28 cellular contexts compared by ENCODE assay signal in the genomic region with DNA sequence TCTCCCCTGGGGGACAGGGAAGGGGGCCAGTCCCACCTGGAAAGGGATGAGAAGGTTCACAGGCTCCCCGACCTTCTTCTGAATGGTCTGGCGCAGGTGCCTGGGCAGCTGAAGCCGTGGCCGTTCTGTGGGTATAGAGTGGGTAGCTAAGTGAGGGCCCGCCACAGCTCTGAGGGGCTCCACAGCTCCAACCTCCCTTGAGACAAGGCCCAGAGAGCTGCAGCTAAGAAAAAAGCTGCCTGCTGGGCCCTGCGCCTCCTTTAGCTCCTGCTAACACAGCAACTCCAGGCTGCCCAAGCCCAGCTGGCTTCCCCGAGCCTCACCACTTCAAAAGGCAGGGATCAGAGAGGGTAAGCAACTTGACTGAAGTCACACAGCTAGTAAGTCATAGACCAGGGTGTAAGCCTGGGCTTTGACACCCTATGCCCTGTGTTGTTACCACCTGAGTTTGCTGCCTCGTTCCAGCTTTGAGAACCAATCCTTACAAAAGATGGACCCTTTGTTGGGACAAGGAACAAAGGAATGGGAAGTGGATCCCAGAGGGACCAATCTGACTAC. TPM values are rescaled to one million over a fixed set of nuclear protein-coding genes. Genes with fewer than 3 reads are reported as not detected.
"Had no signal": no experiment of that assay in that cellular context is flagged by ENCODE, and none has a peak within 500 bp of the region (broad histone marks: within the 10 kb centered on the region; RNA-seq: fewer than 3 reads in every experiment).

No MANE protein-coding gene starts in this region.

- H3K27me3 Mint-ChIP-seq: dendritic cell treated with granulocyte-macrophage colony-stimulating factor and Interleukin-4, amounts not matched to agents 40 ng/mL and 50 ng/mL, for 4 days; effector memory CD8-positive, alpha-beta T cell; memory B cell had no signal

- DNase-seq: effector memory CD8-positive, alpha-beta T cell; esophagus squamous epithelium; foreskin fibroblast; glutamatergic neuron; immature natural killer cell; left lung; lower lobe of right lung; natural killer cell; occipital lobe; retina; small intestine; stimulated activated CD4-positive, alpha-beta T cell treated with anti-CD3 and anti-CD28 coated beads, Interleukin-2, amount 100 ng/mL, for 48 hours; stimulated activated naive CD8-positive, alpha-beta T cell treated with anti-CD3 and anti-CD28 coated beads, Interleukin-15, Interleukin-2, amounts not matched to agents 100 U/mL and 50 U/mL, for 24 hours; tibial artery; upper lobe of left lung; uterus had no signal

- H3K4me1 ChIP-seq: uterus had no signal

- H3K4me3 ChIP-seq: esophagus squamous epithelium, gastroesophageal sphincter, left lung, lower lobe of right lung, psoas muscle, tibial artery, upper lobe of left lung, uterus had no signal

- ATAC-seq: effector memory CD8-positive, alpha-beta T cell; gastroesophageal sphincter; left lung; lower lobe of right lung; natural killer cell; psoas muscle; stimulated activated naive CD8-positive, alpha-beta T cell treated with anti-CD3 and anti-CD28 coated beads, Interleukin-15, Interleukin-2, amounts not matched to agents 100 U/mL and 50 U/mL, for 24 hours had no signal

- H3K36me3 Mint-ChIP-seq: memory B cell, natural killer cell had no signal

- H3K27me3 ChIP-seq: esophagus squamous epithelium, gastroesophageal sphincter, left lung, tibial artery, upper lobe of left lung, uterus had no signal

- FAIRE-seq: colon, keratinocyte, small intestine had no signal

- H3K4me3 Mint-ChIP-seq: dendritic cell treated with granulocyte-macrophage colony-stimulating factor and Interleukin-4, amounts not matched to agents 40 ng/mL and 50 ng/mL, for 4 days; effector memory CD8-positive, alpha-beta T cell; immature natural killer cell; memory B cell; mesothelial cell of epicardium; natural killer cell; neural crest cell had no signal

- H3K27ac ChIP-seq: esophagus squamous epithelium, gastroesophageal sphincter, left lung, lower lobe of right lung, psoas muscle, tibial artery, upper lobe of left lung, uterus had no signal

- H3K9me3 ChIP-seq: esophagus squamous epithelium, gastroesophageal sphincter, left lung, lower lobe of right lung, psoas muscle, tibial artery, upper lobe of left lung, uterus had no signal

- H3K9me3 Mint-ChIP-seq: dendritic cell treated with granulocyte-macrophage colony-stimulating factor and Interleukin-4, amounts not matched to agents 40 ng/mL and 50 ng/mL, for 4 days; effector memory CD8-positive, alpha-beta T cell; immature natural killer cell; memory B cell; mesothelial cell of epicardium; natural killer cell; neural crest cell had no signal

- H3K36me3 ChIP-seq: lower lobe of right lung, uterus had no signal

- H3K27ac Mint-ChIP-seq: dendritic cell treated with granulocyte-macrophage colony-stimulating factor and Interleukin-4, amounts not matched to agents 40 ng/mL and 50 ng/mL, for 4 days; immature natural killer cell; memory B cell; mesothelial cell of epicardium; natural killer cell had no signal

- H3K4me1 Mint-ChIP-seq: immature natural killer cell, mesothelial cell of epicardium, neural crest cell had no signal

RNA-seq across cellular contexts. Expression of gene MYBPC3, which starts 18.5 kb away (rescaled TPM):
- total RNA-seq: epithelial cell of proximal tubule, mesothelial cell of epicardium, mucosa of gallbladder, myocyte, neural crest cell, occipital lobe, temporal lobe had no signal
- polyA plus RNA-seq: immature natural killer cell, keratinocyte had no signal

RNA-seq across cellular contexts. Expression of gene SPI1, which starts 44.4 kb away (rescaled TPM):
- total RNA-seq: epithelial cell of proximal tubule, mesothelial cell of epicardium, myocyte, neural crest cell had no signal
- polyA plus RNA-seq: keratinocyte had no signal
